In genomic region chr12:85155791-85156190, GRCh38 we compare ENCODE assay signal across 10 cellular contexts.
DNase-seq lines count a peak whose midpoint lies in the region; ATAC-seq and TF ChIP-seq lines count a peak whose summit lies in the region.
"Had no signal": no experiment of that assay in that cellular context is flagged by ENCODE, and none has a peak within 500 bp of the region (broad histone marks: within the 10 kb centered on the region; RNA-seq: fewer than 3 reads in every experiment).

No MANE protein-coding gene starts in this region.

- H3K4me1 ChIP-seq in Karpas-422 (ENCODE audit: low read length) (no peaks in the 10 kb centered on the region), foreskin keratinocyte (no peaks in the 10 kb centered on the region)

- H3K9me3 Mint-ChIP-seq in natural killer cell: no peaks in the 10 kb centered on the region
- H3K9me3 Mint-ChIP-seq: activated CD4-positive, alpha-beta T cell treated with anti-CD3 and anti-CD28 coated beads, Interleukin-2, amount 10 ng/mL, durations not matched to agents 7 days and 5 days had no signal

- H3K9me3 ChIP-seq in Karpas-422 (ENCODE audit: low read length): peaks cover 4% of the 10 kb centered on the region; the same call in 1 of the 2 replicates

- H3K4me1 Mint-ChIP-seq in natural killer cell: no peaks in the 10 kb centered on the region
- H3K4me1 Mint-ChIP-seq: activated CD4-positive, alpha-beta T cell treated with anti-CD3 and anti-CD28 coated beads, Interleukin-2, amount 10 ng/mL, durations not matched to agents 7 days and 5 days had no signal

- no peak overlapping the region for H2AFZ ChIP-seq in Karpas-422 (ENCODE audit: low read length)

- H3K9ac ChIP-seq in Karpas-422 (ENCODE audit: low read length): no peak overlapping the region

- intact Hi-C loops in natural killer cell (cut with micrococcal nuclease): no loop called here

- no peaks in the 10 kb centered on the region for H3K9me2 ChIP-seq in Karpas-422 (replicated peaks; ENCODE audit: insufficient read depth, low read length)

- no peak overlapping the region for H3K4me3 ChIP-seq in Karpas-422 (ENCODE audit: low read length)

- H3K27ac ChIP-seq in Karpas-422 (ENCODE audit: low read length) (no peak overlapping the region), foreskin keratinocyte (no peak overlapping the region)
- H3K27ac ChIP-seq: epithelial cell of prostate had no signal

- H3K27me3 ChIP-seq in Karpas-422 (ENCODE audit: low read length): no peaks in the 10 kb centered on the region
- H3K27me3 ChIP-seq in foreskin keratinocyte: peaks cover 2% of the 10 kb centered on the region

- H3K27ac Mint-ChIP-seq in natural killer cell: no peak overlapping the region
- H3K27ac Mint-ChIP-seq: activated CD4-positive, alpha-beta T cell treated with anti-CD3 and anti-CD28 coated beads, Interleukin-2, amount 10 ng/mL, durations not matched to agents 7 days and 5 days had no signal

- peak; percentile 23 for ATAC-seq in foreskin keratinocyte
- ATAC-seq in natural killer cell: no peak

- H3K36me3 Mint-ChIP-seq in natural killer cell: no peaks in the 10 kb centered on the region

- no peaks in the 10 kb centered on the region for H3K27me3 Mint-ChIP-seq in natural killer cell (ENCODE audit: low read depth in 2 of 2)
- H3K27me3 Mint-ChIP-seq: activated CD4-positive, alpha-beta T cell treated with anti-CD3 and anti-CD28 coated beads, Interleukin-2, amount 10 ng/mL, durations not matched to agents 7 days and 5 days had no signal

- no peaks in the 10 kb centered on the region for H3K79me2 ChIP-seq in Karpas-422 (ENCODE audit: low read length)

- H3K36me3 ChIP-seq in Karpas-422 (ENCODE audit: insufficient read depth, low read length): no peaks in the 10 kb centered on the region

- DNase-seq in AML-193 (lab: John Stamatoyannopoulos, UW) (peak; percentile 44 to 45), Karpas-422 (peak; percentile 48), RPMI7951 (ENCODE audit: low read depth) (peak; percentile 35), foreskin keratinocyte (peak in 1 of 2 donors; percentile 7), natural killer cell (no peak), activated gamma-delta T cell (lab: John Stamatoyannopoulos, UW) (no peak)
- DNase-seq in stimulated activated CD8-positive, alpha-beta memory T cell treated with anti-CD3 and anti-CD28 coated beads, Interleukin-4, amount 100 ng/mL, for 48 hours: no peak
- no peak for DNase-seq in effector CD8-positive, alpha-beta T cell (lab: John Stamatoyannopoulos, UW)
- DNase-seq: activated CD4-positive, alpha-beta T cell treated with anti-CD3 and anti-CD28 coated beads, Interleukin-2, amount 10 ng/mL, durations not matched to agents 7 days and 5 days had no signal

- H3K4me2 ChIP-seq in Karpas-422 (ENCODE audit: low read depth, low read length, poor library complexity, severe bottlenecking): no peak overlapping the region

- H3K4me3 Mint-ChIP-seq in natural killer cell: no peak overlapping the region
- H3K4me3 Mint-ChIP-seq: activated CD4-positive, alpha-beta T cell treated with anti-CD3 and anti-CD28 coated beads, Interleukin-2, amount 10 ng/mL, durations not matched to agents 7 days and 5 days had no signal

- TF ChIP-seq CTCF in foreskin keratinocyte (conservative IDR thresholded peaks at IDR 0.05) (peak; percentile 55), natural killer cell (IDR thresholded peaks at IDR 0.05) (no peak)

- no peaks in the 10 kb centered on the region for H4K20me1 ChIP-seq in Karpas-422 (ENCODE audit: insufficient read depth, low read depth, low read length)

Comparison
In these comparisons a context has a peak if more than half of its experiments do, and no peak if none do; other contexts are left out.
1. DNase-seq: peak in AML-193 (2 of 2), Karpas-422 (single experiment) and RPMI7951 (single experiment); none in stimulated activated CD8-positive, alpha-beta memory T cell treated with anti-CD3 and anti-CD28 coated beads, Interleukin-4, amount 100 ng/mL, for 48 hours (single experiment), natural killer cell (single experiment), activated gamma-delta T cell (single experiment) and effector CD8-positive, alpha-beta T cell (single experiment).